In genomic region chr1:211579434-211580302, GRCh38 we compare ENCODE assay signal across 8 cellular contexts. TPM values are rescaled to one million over a fixed set of nuclear protein-coding genes. Genes with fewer than 3 reads are reported as not detected.
DNase-seq lines count a peak whose midpoint lies in the region; ATAC-seq lines count a peak whose summit lies in the region.

No MANE protein-coding gene starts in this region.

- peak overlapping the region; percentile 83 for H3K9ac ChIP-seq in endocrine pancreas (ENCODE audit: control insufficient read depth, insufficient read depth, low read length)

- peaks cover 28% of the 10 kb centered on the region for H3K4me1 Mint-ChIP-seq in activated naive CD4-positive, alpha-beta T cell treated with anti-CD3 and anti-CD28 coated beads for 36 hours (ENCODE audit: low read depth)
- peaks cover 7 to 55% (median 41%) of the 10 kb centered on the region in 4 donors for H3K4me1 Mint-ChIP-seq in naive thymus-derived CD8-positive, alpha-beta T cell

- CTCF ChIA-PET in activated naive CD4-positive, alpha-beta T cell treated with anti-CD3 and anti-CD28 coated beads for 36 hours (lab: Charles Lee), result interaction anchor here (0.7 to 2.7 kb wide), 7 partner anchors 9 to 75 kb away, joined by 3 to 9 read pairs (median 4); no protein-coding TSS in a partner anchor

- POLR2A ChIA-PET in naive thymus-derived CD8-positive, alpha-beta T cell (lab: Charles Lee), result interaction anchor here (0.6 to 1.8 kb wide), 7 partner anchors 8 to 796 kb away, joined by 3 to 4 read pairs (median 3); no protein-coding TSS in a partner anchor

- peaks cover 4% of the 10 kb centered on the region for H3K36me3 Mint-ChIP-seq in activated naive CD4-positive, alpha-beta T cell treated with anti-CD3 and anti-CD28 coated beads for 36 hours (ENCODE audit: low read depth)
- peaks cover 0 to 12% (median 0%) of the 10 kb centered on the region in 3 donors for H3K36me3 Mint-ChIP-seq in naive thymus-derived CD8-positive, alpha-beta T cell

- in situ Hi-C loops in HAP-1 (cut with MboI; ENCODE audit: low sequenced_read_pairs), result no loop called here

- peak overlapping the region; percentile 78 for H3K27ac ChIP-seq in KOPT-K1 (ENCODE audit: low read depth, low read length, poor library complexity, severe bottlenecking)

- H3K27ac Mint-ChIP-seq in activated naive CD4-positive, alpha-beta T cell treated with anti-CD3 and anti-CD28 coated beads for 36 hours, result peak overlapping the region; percentile 32
- H3K27ac Mint-ChIP-seq in naive thymus-derived CD8-positive, alpha-beta T cell, result peak overlapping the region; percentile 8 to 94 (median 85)

- H3K9me3 ChIP-seq in HAP-1 (no peaks in the 10 kb centered on the region), KOPT-K1 (ENCODE audit: insufficient read depth, low read length, poor library complexity, severe bottlenecking) (no peaks in the 10 kb centered on the region), endocrine pancreas (ENCODE audit: control insufficient read depth, low read length) (no peaks in the 10 kb centered on the region)

- peak overlapping the region; percentile 79 for H3K4me3 Mint-ChIP-seq in activated naive CD4-positive, alpha-beta T cell treated with anti-CD3 and anti-CD28 coated beads for 36 hours
- peak overlapping the region; percentile 75 to 93 (median 84) for H3K4me3 Mint-ChIP-seq in naive thymus-derived CD8-positive, alpha-beta T cell

- H3K9me3 Mint-ChIP-seq in activated naive CD4-positive, alpha-beta T cell treated with anti-CD3 and anti-CD28 coated beads for 36 hours, result no peaks in the 10 kb centered on the region
- H3K9me3 Mint-ChIP-seq in naive thymus-derived CD8-positive, alpha-beta T cell, result no peaks in the 10 kb centered on the region

- peaks cover 4% of the 10 kb centered on the region for H3K4me1 ChIP-seq in HAP-1
- H3K4me1 ChIP-seq in endocrine pancreas (ENCODE audit: control insufficient read depth, insufficient read depth, low read length), result peaks cover 21% of the 10 kb centered on the region

- no peaks in the 10 kb centered on the region for H3K27me3 Mint-ChIP-seq in activated naive CD4-positive, alpha-beta T cell treated with anti-CD3 and anti-CD28 coated beads for 36 hours (ENCODE audit: low read depth)
- no peaks in the 10 kb centered on the region for H3K27me3 Mint-ChIP-seq in naive thymus-derived CD8-positive, alpha-beta T cell

- DNase-seq in activated naive CD4-positive, alpha-beta T cell treated with anti-CD3 and anti-CD28 coated beads for 36 hours, result peak; percentile 79
- no peak for DNase-seq in activated naive CD4-positive, alpha-beta T cell treated with anti-CD3 and anti-CD28 coated beads, Interleukin-2, amount 50 U/mL, for 16 hours
- DNase-seq in HAP-1 (ENCODE audit: low spot score in 2 of 2) (peak; percentile 56 to 88), SKM-1 (lab: John Stamatoyannopoulos, UW; ENCODE audit: unreplicated experiment) (peak; percentile 65), ureter (ENCODE audit: low spot score) (no peak)
- peak in 2 of 10 donors; percentile 62 to 75 for DNase-seq in naive thymus-derived CD8-positive, alpha-beta T cell

- peaks cover 13% of the 10 kb centered on the region for H3K36me3 ChIP-seq in HAP-1 (replicated peaks)
- H3K36me3 ChIP-seq in KOPT-K1 (ENCODE audit: insufficient read depth, low read length), result peaks cover 14% of the 10 kb centered on the region; the same call in 1 of the 2 replicates
- H3K36me3 ChIP-seq in endocrine pancreas (ENCODE audit: control insufficient read depth, insufficient read depth, low read length), result no peaks in the 10 kb centered on the region

- ATAC-seq in naive thymus-derived CD8-positive, alpha-beta T cell, result peak; percentile 53 to 56

- H3K27me3 ChIP-seq in HAP-1 (ENCODE audit: low read depth) (no peaks in the 10 kb centered on the region), endocrine pancreas (ENCODE audit: control insufficient read depth, insufficient read depth, low read length) (no peaks in the 10 kb centered on the region)

- H3K4me3 ChIP-seq in HAP-1 (peak overlapping the region; percentile 78), endocrine pancreas (ENCODE audit: control insufficient read depth, insufficient read depth, low read length) (peak overlapping the region; percentile 48)

- intact Hi-C loops in activated naive CD4-positive, alpha-beta T cell treated with anti-CD3 and anti-CD28 coated beads for 36 hours (cut with micrococcal nuclease), result loop anchor here (1.0 to 10.0 kb wide), 16 partner anchors 27 to 1815 kb away; partner anchors contain the start of genes ANGEL2, DTL, INTS7 and LPGAT1

RNA-seq across cellular contexts. Expression of gene SLC30A1, which starts 0.7 kb away (rescaled TPM):
- 1 to 10 TPM; 4.4 to 4.7 TPM for total RNA-seq in activated naive CD4-positive, alpha-beta T cell treated with anti-CD3 and anti-CD28 coated beads for 36 hours
- 1 to 10 TPM; 9.4 to 9.7 TPM for total RNA-seq in naive thymus-derived CD8-positive, alpha-beta T cell
- polyA plus RNA-seq in naive thymus-derived CD8-positive, alpha-beta T cell, result 1 to 10 TPM in 2 of 3 donors, under 1 TPM in 1; 0.98 to 2.2 (median 1.6) TPM
- 28.9 TPM for total RNA-seq in ureter

Comparison
In these comparisons a context has a peak if more than half of its experiments do, and no peak if none do; other contexts are left out.
1. DNase-seq: peak in activated naive CD4-positive, alpha-beta T cell treated with anti-CD3 and anti-CD28 coated beads for 36 hours (single experiment), HAP-1 (2 of 2) and SKM-1 (single experiment); none in activated naive CD4-positive, alpha-beta T cell treated with anti-CD3 and anti-CD28 coated beads, Interleukin-2, amount 50 U/mL, for 16 hours (single experiment) and ureter (single experiment).